9 cellular contexts compared by ENCODE assay signal in genomic region chr3:128584412-128585020, GRCh38.
DNase-seq lines count a peak whose midpoint lies in the region; ATAC-seq, FAIRE-seq and TF ChIP-seq lines count a peak whose summit lies in the region.
"Had no signal": no experiment of that assay in that cellular context is flagged by ENCODE, and none has a peak within 500 bp of the region (broad histone marks: within the 10 kb centered on the region; RNA-seq: fewer than 3 reads in every experiment).

No MANE protein-coding gene starts in this region.

- no peak overlapping the region for H3K4me3 Mint-ChIP-seq in CD4-positive, alpha-beta T cell
- H3K4me3 Mint-ChIP-seq in activated CD4-positive, alpha-beta memory T cell treated with anti-CD3 and anti-CD28 coated beads for 36 hours, result no peak overlapping the region
- no peak overlapping the region for H3K4me3 Mint-ChIP-seq in nephron progenitor cell

- intact Hi-C loops in CD4-positive, alpha-beta T cell (cut with DNase I, micrococcal nuclease), result no loop called here
- intact Hi-C loops in activated CD4-positive, alpha-beta memory T cell treated with anti-CD3 and anti-CD28 coated beads for 36 hours (cut with micrococcal nuclease), result loop anchor here (5.0 kb wide), 1 partner anchor 157 kb away; no protein-coding TSS in a partner anchor

- peaks cover 15% of the 10 kb centered on the region for H3K27me3 Mint-ChIP-seq in CD4-positive, alpha-beta T cell
- peaks cover 9% of the 10 kb centered on the region for H3K27me3 Mint-ChIP-seq in activated CD4-positive, alpha-beta memory T cell treated with anti-CD3 and anti-CD28 coated beads for 36 hours
- peaks cover 24% of the 10 kb centered on the region for H3K27me3 Mint-ChIP-seq in nephron progenitor cell (ENCODE audit: low read depth, poor library complexity)

- H3K36me3 Mint-ChIP-seq in CD4-positive, alpha-beta T cell (ENCODE audit: low read depth), result no peaks in the 10 kb centered on the region
- H3K36me3 Mint-ChIP-seq in activated CD4-positive, alpha-beta memory T cell treated with anti-CD3 and anti-CD28 coated beads for 36 hours, result no peaks in the 10 kb centered on the region
- peaks cover under 1% of the 10 kb centered on the region for H3K36me3 Mint-ChIP-seq in nephron progenitor cell (ENCODE audit: low read depth)

- H3K27ac Mint-ChIP-seq in CD4-positive, alpha-beta T cell, result no peak overlapping the region
- H3K27ac Mint-ChIP-seq in activated CD4-positive, alpha-beta memory T cell treated with anti-CD3 and anti-CD28 coated beads for 36 hours, result no peak overlapping the region
- H3K27ac Mint-ChIP-seq in nephron progenitor cell, result no peak overlapping the region

- CTCF ChIA-PET in CD4-positive, alpha-beta T cell (lab: Charles Lee), result interaction anchor here (0.8 kb wide), 1 partner anchor 157 kb away, joined by 3 read pairs; no protein-coding TSS in a partner anchor
- CTCF ChIA-PET in HEK293T (lab: Yijun Ruan, JAX), result no interaction called here
- CTCF ChIA-PET in activated CD4-positive, alpha-beta memory T cell treated with anti-CD3 and anti-CD28 coated beads for 36 hours (lab: Charles Lee), result interaction anchor here (0.9 to 3.8 kb wide), 8 partner anchors 8 to 158 kb away, joined by 3 to 33 read pairs (median 6); no protein-coding TSS in a partner anchor

- H3K27ac ChIP-seq in CD4-positive, alpha-beta T cell (ENCODE audit: low read depth, low read length), result no peak overlapping the region
- H3K27ac ChIP-seq: neutrophil had no signal

- no peaks in the 10 kb centered on the region for H3K4me1 Mint-ChIP-seq in CD4-positive, alpha-beta T cell (ENCODE audit: low read depth)
- H3K4me1 Mint-ChIP-seq in activated CD4-positive, alpha-beta memory T cell treated with anti-CD3 and anti-CD28 coated beads for 36 hours (ENCODE audit: low read depth), result peaks cover 3% of the 10 kb centered on the region
- peaks cover 12% of the 10 kb centered on the region for H3K4me1 Mint-ChIP-seq in nephron progenitor cell

- H3K9me3 Mint-ChIP-seq in CD4-positive, alpha-beta T cell, result no peaks in the 10 kb centered on the region
- H3K9me3 Mint-ChIP-seq in activated CD4-positive, alpha-beta memory T cell treated with anti-CD3 and anti-CD28 coated beads for 36 hours, result peaks cover 2% of the 10 kb centered on the region
- H3K9me3 Mint-ChIP-seq in nephron progenitor cell, result peaks cover 31% of the 10 kb centered on the region

- FAIRE-seq in urothelium cell line (lab: Jason Lieb, UNC), result peak; percentile 9

- ATAC-seq in CD4-positive, alpha-beta T cell (ENCODE audit: poor library complexity), result peak; percentile 79

- no peaks in the 10 kb centered on the region for H3K9me3 ChIP-seq in CD4-positive, alpha-beta T cell (ENCODE audit: control insufficient read depth, low read length)
- H3K9me3 ChIP-seq: neutrophil had no signal

- peak in 4 of 10 experiments; percentile 8 to 16 (median 10) for DNase-seq in CD4-positive, alpha-beta T cell
- DNase-seq in HEK293T (ENCODE audit: extremely low spot score) (peak; percentile 35), NCI-H345 treated with DMSO at 0.1 percent for 48 hours (lab: John Stamatoyannopoulos, UW; ENCODE audit: unreplicated experiment) (peak; percentile 31), fibroblast of peridontal ligament (ENCODE audit: extremely low read depth) (peak; percentile 35), nephron progenitor cell (peak; percentile 55), urothelium cell line (ENCODE audit: low spot score) (peak; percentile 84), GM19240 (ENCODE audit: insufficient read length, low spot score) (no peak)
- DNase-seq in activated CD4-positive, alpha-beta memory T cell treated with anti-CD3 and anti-CD28 coated beads for 36 hours, result peak; percentile 66

- POLR2A ChIA-PET in CD4-positive, alpha-beta T cell (lab: Charles Lee), result no interaction called here
- POLR2A ChIA-PET in HEK293T (lab: Yijun Ruan, JAX), result no interaction called here
- POLR2A ChIA-PET in activated CD4-positive, alpha-beta memory T cell treated with anti-CD3 and anti-CD28 coated beads for 36 hours (lab: Charles Lee), result interaction anchor here (1.0 kb wide), 1 partner anchor 13 kb away, joined by 3 read pairs; no protein-coding TSS in a partner anchor

- no peak for TF ChIP-seq CTCF in CD4-positive, alpha-beta T cell (IDR thresholded peaks at IDR 0.05)
- TF ChIP-seq CTCF in nephron progenitor cell (IDR thresholded peaks at IDR 0.05), result peak; percentile 41

- H3K27me3 ChIP-seq in CD4-positive, alpha-beta T cell (ENCODE audit: control insufficient read depth, insufficient read depth, low read length), result peaks cover 3% of the 10 kb centered on the region

TF ChIP-seq in HEK293T, 16 proteins besides CTCF, POLR2A, EP300 and RAD21:
- TF ChIP-seq CTBP1 (IDR thresholded peaks at IDR 0.05; ENCODE audit: borderline replicate concordance) (no peak), NFRKB (IDR thresholded peaks at IDR 0.05) (no peak), LEF1 (IDR thresholded peaks at IDR 0.05; ENCODE audit: borderline replicate concordance) (no peak), ZNF384 (IDR thresholded peaks at IDR 0.05) (no peak), FOXA1 (IDR thresholded peaks at IDR 0.05) (no peak), SP1 (IDR thresholded peaks at IDR 0.05) (no peak), FOXK2 (IDR thresholded peaks at IDR 0.05) (no peak), ARNT (IDR thresholded peaks at IDR 0.05) (no peak), HDGF (IDR thresholded peaks at IDR 0.05; ENCODE audit: borderline replicate concordance) (no peak), L3MBTL2 (conservative IDR thresholded peaks at IDR 0.05) (no peak), TARDBP (IDR thresholded peaks at IDR 0.05) (no peak), BHLHE40 (IDR thresholded peaks at IDR 0.05; ENCODE audit: borderline replicate concordance) (no peak), FOXM1 (IDR thresholded peaks at IDR 0.05; ENCODE audit: borderline replicate concordance) (no peak), ELF4 (IDR thresholded peaks at IDR 0.05) (no peak), SUZ12 (IDR thresholded peaks at IDR 0.05) (no peak)
- TF ChIP-seq, protein P1, sequence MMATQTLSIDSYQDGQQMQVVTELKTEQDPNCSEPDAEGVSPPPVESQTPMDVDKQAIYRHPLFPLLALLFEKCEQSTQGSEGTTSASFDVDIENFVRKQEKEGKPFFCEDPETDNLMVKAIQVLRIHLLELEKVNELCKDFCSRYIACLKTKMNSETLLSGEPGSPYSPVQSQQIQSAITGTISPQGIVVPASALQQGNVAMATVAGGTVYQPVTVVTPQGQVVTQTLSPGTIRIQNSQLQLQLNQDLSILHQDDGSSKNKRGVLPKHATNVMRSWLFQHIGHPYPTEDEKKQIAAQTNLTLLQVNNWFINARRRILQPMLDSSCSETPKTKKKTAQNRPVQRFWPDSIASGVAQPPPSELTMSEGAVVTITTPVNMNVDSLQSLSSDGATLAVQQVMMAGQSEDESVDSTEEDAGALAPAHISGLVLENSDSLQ (IDR thresholded peaks at IDR 0.05), result no peak
